20 cellular contexts compared by ENCODE assay signal in genomic region chr19:42233638-42234292, GRCh38. TPM values are rescaled to one million over a fixed set of nuclear protein-coding genes. Genes with fewer than 3 reads are reported as not detected.
DNase-seq lines count a peak whose midpoint lies in the region; ATAC-seq and TF ChIP-seq lines count a peak whose summit lies in the region.
"Had no signal": no experiment of that assay in that cellular context is flagged by ENCODE, and none has a peak within 500 bp of the region (broad histone marks: within the 10 kb centered on the region; RNA-seq: fewer than 3 reads in every experiment).

No MANE protein-coding gene starts in this region.

- H3K4me2 ChIP-seq in hepatocyte: no peak overlapping the region
- H3K4me2 ChIP-seq: GM23338 had no signal

- intact Hi-C loops in MCF 10A (cut with micrococcal nuclease) (no loop called here), breast epithelium (cut with DNase I; ENCODE audit: low total_unique reads) (no loop called here)

- peak overlapping the region in 1 of 2 donors; percentile 6 for H3K27ac ChIP-seq in breast epithelium
- peak overlapping the region in 3 of 4 donors; percentile 61 to 94 (median 83) for H3K27ac ChIP-seq in Peyer's patch
- H3K27ac ChIP-seq in hepatocyte: peak overlapping the region; percentile 70
- H3K27ac ChIP-seq: coronary artery, heart right ventricle, pancreas, thoracic aorta had no signal

- H3K4me3 Mint-ChIP-seq in MCF 10A (ENCODE audit: unreplicated experiment): no peak overlapping the region
- no peak overlapping the region for H3K4me3 Mint-ChIP-seq in stimulated activated effector memory CD8-positive, alpha-beta T cell treated with anti-CD3 and anti-CD28 coated beads, Interleukin-12 subunit alpha, Interleukin-12 subunit beta, amount 100 ng/mL, for 72 hours
- H3K4me3 Mint-ChIP-seq: CD4-positive, CD25-positive, alpha-beta regulatory T cell; GM23338 had no signal

- H4K20me1 ChIP-seq in hepatocyte (ENCODE audit: insufficient read depth, poor library complexity, severe bottlenecking): peaks cover 5% of the 10 kb centered on the region

- POLR2A ChIA-PET in MCF 10A (lab: Yijun Ruan, JAX): interaction anchor here (0.6 to 1.3 kb wide), 6 partner anchors 8 to 373 kb away, joined by 3 to 7 read pairs (median 3); partner anchors contain the start of gene GSK3A

- H3K27me3 ChIP-seq in breast epithelium (no peaks in the 10 kb centered on the region), Peyer's patch (no peaks in the 10 kb centered on the region), hepatocyte (no peaks in the 10 kb centered on the region)
- H3K27me3 ChIP-seq: heart right ventricle, pancreas had no signal

- no peak overlapping the region for H2AFZ ChIP-seq in hepatocyte
- H2AFZ ChIP-seq: GM23338 had no signal

- no peaks in the 10 kb centered on the region for H3K9me2 ChIP-seq in hepatocyte (replicated peaks; ENCODE audit: insufficient read depth)

- ATAC-seq in stimulated activated effector memory CD8-positive, alpha-beta T cell treated with anti-CD3 and anti-CD28 coated beads, Interleukin-12 subunit alpha, Interleukin-12 subunit beta, amount 100 ng/mL, for 72 hours: no peak
- ATAC-seq in esophagus mucosa: no peak
- ATAC-seq: activated naive CD4-positive, alpha-beta T cell treated with anti-CD3 and anti-CD28 coated beads, Interleukin-2, amount 50 U/mL, for 72 hours; pancreas had no signal

- H3K4me1 ChIP-seq in breast epithelium (no peaks in the 10 kb centered on the region), Peyer's patch (peaks cover 0 to 18% (median 0%) of the 10 kb centered on the region in 4 donors), hepatocyte (ENCODE audit: insufficient read depth) (no peaks in the 10 kb centered on the region)
- H3K4me1 ChIP-seq: pancreas had no signal

- H3K27me3 Mint-ChIP-seq in MCF 10A (ENCODE audit: insufficient read depth, unreplicated experiment): no peaks in the 10 kb centered on the region
- H3K27me3 Mint-ChIP-seq: CD4-positive, CD25-positive, alpha-beta regulatory T cell had no signal

- no peaks in the 10 kb centered on the region for H3K4me1 Mint-ChIP-seq in MCF 10A (ENCODE audit: insufficient read depth, unreplicated experiment)
- peaks cover 42% of the 10 kb centered on the region for H3K4me1 Mint-ChIP-seq in stimulated activated effector memory CD8-positive, alpha-beta T cell treated with anti-CD3 and anti-CD28 coated beads, Interleukin-12 subunit alpha, Interleukin-12 subunit beta, amount 100 ng/mL, for 72 hours
- H3K4me1 Mint-ChIP-seq: GM23338 had no signal

- H3K36me3 ChIP-seq in breast epithelium (peaks cover 10% of the 10 kb centered on the region), Peyer's patch (peaks cover 0 to 89% (median 0%) of the 10 kb centered on the region in 3 donors), hepatocyte (replicated peaks; ENCODE audit: insufficient read depth, low read depth) (no peaks in the 10 kb centered on the region)

- TF ChIP-seq POLR2A in breast epithelium (IDR thresholded peaks at IDR 0.05) (no peak), Peyer's patch (IDR thresholded peaks at IDR 0.05) (peak; percentile 38 to 45)

- H3K27ac Mint-ChIP-seq in MCF 10A (ENCODE audit: low read depth, unreplicated experiment): peak overlapping the region; percentile 66
- H3K27ac Mint-ChIP-seq in stimulated activated effector memory CD8-positive, alpha-beta T cell treated with anti-CD3 and anti-CD28 coated beads, Interleukin-12 subunit alpha, Interleukin-12 subunit beta, amount 100 ng/mL, for 72 hours: peak overlapping the region; percentile 56
- H3K27ac Mint-ChIP-seq: GM23338 had no signal

- CTCF ChIA-PET in MCF 10A (lab: Yijun Ruan, JAX): interaction anchor here (0.6 to 2.0 kb wide), 5 partner anchors 11 to 98 kb away, joined by 3 to 7 read pairs (median 4); no protein-coding TSS in a partner anchor

- peaks cover 12% of the 10 kb centered on the region for H3K79me2 ChIP-seq in hepatocyte

- 88% methylated on average over 8 of the region's 8 CpGs for WGBS in hepatocyte (ENCODE audit: low lambda C conversion rate, missing lambda C conversion rate)

- TF ChIP-seq CTCF in MCF 10A (IDR thresholded peaks at IDR 0.05; ENCODE audit: unreplicated experiment) (no peak), breast epithelium (IDR thresholded peaks at IDR 0.05) (no peak), Peyer's patch (IDR thresholded peaks at IDR 0.05) (peak in 3 of 6 experiments; percentile 23 to 43 (median 42)), hepatocyte (IDR thresholded peaks at IDR 0.05; ENCODE audit: poor library complexity) (no peak)

- no peak for DNase-seq in MCF 10A (ENCODE audit: unreplicated experiment)
- no peak for DNase-seq in breast epithelium (ENCODE audit: low spot score in 2 of 2)
- peak in 2 of 3 donors; percentile 78 to 84 for DNase-seq in Peyer's patch
- peak; percentile 26 for DNase-seq in hepatocyte (ENCODE audit: low spot score)
- DNase-seq in stimulated activated effector memory CD8-positive, alpha-beta T cell treated with anti-CD3 and anti-CD28 coated beads, Interleukin-12 subunit alpha, Interleukin-12 subunit beta, amount 100 ng/mL, for 72 hours (ENCODE audit: low spot score in 2 of 2): no peak
- DNase-seq in Kasumi-1 (lab: John Stamatoyannopoulos, UW): no peak
- no peak for DNase-seq in SIG-M5 treated with dmso at 0.1 percent for 504 hours (lab: John Stamatoyannopoulos, UW; ENCODE audit: unreplicated experiment)
- DNase-seq: activated CD4-positive, alpha-beta T cell treated with anti-CD3 and anti-CD28 coated beads, Interleukin-2, amount 50 U/mL, for 4 hours; CD4-positive, CD25-positive, alpha-beta regulatory T cell; DMS79; heart right ventricle; NCI-H2171 treated with DMSO at 0.1 percent for 48 hours; SHP77 treated with DMSO at 0.1 percent for 48 hours had no signal

- H3K4me3 ChIP-seq in breast epithelium: no peak overlapping the region
- H3K4me3 ChIP-seq in Peyer's patch: no peak overlapping the region
- H3K4me3 ChIP-seq in hepatocyte: no peak overlapping the region
- H3K4me3 ChIP-seq: coronary artery, GM23338, heart right ventricle, lung, pancreas, thoracic aorta had no signal

- no TSS peak for BruUV-seq in MCF 10A (replicated peaks; lab: Mats Ljungman, UMichigan)

- H3K36me3 Mint-ChIP-seq in MCF 10A (ENCODE audit: insufficient read depth, unreplicated experiment): peaks cover 84% of the 10 kb centered on the region
- H3K36me3 Mint-ChIP-seq in stimulated activated effector memory CD8-positive, alpha-beta T cell treated with anti-CD3 and anti-CD28 coated beads, Interleukin-12 subunit alpha, Interleukin-12 subunit beta, amount 100 ng/mL, for 72 hours: peaks cover 98% of the 10 kb centered on the region

- H3K9me3 ChIP-seq in breast epithelium (no peaks in the 10 kb centered on the region), Peyer's patch (no peaks in the 10 kb centered on the region), hepatocyte (ENCODE audit: low read depth) (no peaks in the 10 kb centered on the region)
- H3K9me3 ChIP-seq: heart right ventricle, pancreas, thoracic aorta had no signal

- H3K9me3 Mint-ChIP-seq in MCF 10A (ENCODE audit: unreplicated experiment): no peaks in the 10 kb centered on the region
- H3K9me3 Mint-ChIP-seq in stimulated activated effector memory CD8-positive, alpha-beta T cell treated with anti-CD3 and anti-CD28 coated beads, Interleukin-12 subunit alpha, Interleukin-12 subunit beta, amount 100 ng/mL, for 72 hours: no peaks in the 10 kb centered on the region
- H3K9me3 Mint-ChIP-seq: activated naive CD4-positive, alpha-beta T cell treated with anti-CD3 and anti-CD28 coated beads, Interleukin-2, amount 50 U/mL, for 72 hours; CD4-positive, CD25-positive, alpha-beta regulatory T cell; GM23338 had no signal

RNA-seq across cellular contexts. Expression of gene GSK3A, which starts 8.6 kb away (rescaled TPM):
- total RNA-seq in MCF 10A (2022): 53.5 and 54.5 TPM in 2 replicates
- 10 to 100 TPM; 18.7 to 22.1 (median 19.8) TPM for total RNA-seq in breast epithelium
- 10 to 100 TPM; 31.4 to 44.1 (median 41.0) TPM for total RNA-seq in Peyer's patch
- total RNA-seq in hepatocyte: 31.2 and 32.2 TPM in 2 replicates
- 36.6 and 38.8 TPM in 2 replicates for polyA plus RNA-seq in hepatocyte
- 26.4 TPM for total RNA-seq in esophagus mucosa

RNA-seq across cellular contexts. Expression of gene ZNF526, which starts 13.7 kb away (rescaled TPM):
- total RNA-seq in MCF 10A (2022) (11.5 and 12.3 TPM in 2 replicates), breast epithelium (1 to 10 TPM; 4.0 to 6.9 (median 6.0) TPM), Peyer's patch (10 to 100 TPM in 3 of 4 donors, 1 to 10 TPM in 1; 9.1 to 14.0 (median 12.3) TPM), hepatocyte (4.9 and 5.1 TPM in 2 replicates), esophagus mucosa (4.5 TPM)
- polyA plus RNA-seq in hepatocyte: 8.6 and 9.7 TPM in 2 replicates

RNA-seq across cellular contexts. Expression of gene DEDD2, which starts 16.3 kb away (rescaled TPM):
- total RNA-seq in MCF 10A (2022) (28.5 and 31.2 TPM in 2 replicates), breast epithelium (10 to 100 TPM; 31.4 to 64.0 (median 37.0) TPM), Peyer's patch (10 to 100 TPM; 20.6 to 60.2 (median 51.6) TPM), hepatocyte (34.2 and 38.6 TPM in 2 replicates), esophagus mucosa (11.6 TPM)
- 37.8 and 38.6 TPM in 2 replicates for polyA plus RNA-seq in hepatocyte

RNA-seq across cellular contexts. Expression of gene ERF, which starts 21.2 kb away (rescaled TPM):
- total RNA-seq in MCF 10A (2022) (27.8 and 35.1 TPM in 2 replicates), breast epithelium (10 to 100 TPM; 11.4 to 38.6 (median 24.3) TPM), Peyer's patch (10 to 100 TPM; 13.2 to 85.4 (median 49.3) TPM), hepatocyte (32.6 and 47.1 TPM in 2 replicates), esophagus mucosa (21.5 TPM)
- 20.4 and 24.4 TPM in 2 replicates for polyA plus RNA-seq in hepatocyte

RNA-seq across cellular contexts. Expression of gene CIC, which starts 35.3 kb away (rescaled TPM):
- 66.9 and 67.9 TPM in 2 replicates for total RNA-seq in MCF 10A (2022)
- 10 to 100 TPM; 20.2 to 25.6 (median 24.9) TPM for total RNA-seq in breast epithelium
- total RNA-seq in Peyer's patch: 10 to 100 TPM; 40.5 to 72.8 (median 67.2) TPM
- total RNA-seq in hepatocyte: 14.3 and 17.4 TPM in 2 replicates
- polyA plus RNA-seq in hepatocyte: 19.3 and 23.2 TPM in 2 replicates
- total RNA-seq in esophagus mucosa: 31.4 TPM

Comparison
In these comparisons a context has a peak if more than half of its experiments do, and no peak if none do; other contexts are left out.
1. DNase-seq: peak in Peyer's patch (2 of 3) and hepatocyte (single experiment); none in MCF 10A (single experiment), breast epithelium (0 of 2), stimulated activated effector memory CD8-positive, alpha-beta T cell treated with anti-CD3 and anti-CD28 coated beads, Interleukin-12 subunit alpha, Interleukin-12 subunit beta, amount 100 ng/mL, for 72 hours (0 of 2), Kasumi-1 (0 of 2) and SIG-M5 treated with dmso at 0.1 percent for 504 hours (single experiment).